Comparison of ENCODE assay signal across 9 cellular contexts in genomic region chr12:119803391-119803791, GRCh38.
DNase-seq lines count a peak whose midpoint lies in the region; ATAC-seq and TF ChIP-seq lines count a peak whose summit lies in the region.
"Had no signal": no experiment of that assay in that cellular context is flagged by ENCODE, and none has a peak within 500 bp of the region (broad histone marks: within the 10 kb centered on the region; RNA-seq: fewer than 3 reads in every experiment).

No MANE protein-coding gene starts in this region.

- ATAC-seq in left colon (no peak), HG03196 (IDR thresholded peaks at IDR 0.05; ENCODE audit: unreplicated experiment) (no peak), GM21390 (IDR thresholded peaks at IDR 0.05; ENCODE audit: unreplicated experiment) (no peak)

- TF ChIP-seq CTCF in esophagus muscularis mucosa (IDR thresholded peaks at IDR 0.05) = no peak

- H3K36me3 ChIP-seq in esophagus muscularis mucosa = no peaks in the 10 kb centered on the region

- no peaks in the 10 kb centered on the region for H3K9me3 ChIP-seq in esophagus muscularis mucosa

- H3K4me3 ChIP-seq in esophagus muscularis mucosa = peak overlapping the region; percentile 39 to 50 (median 44)

- no peak for TF ChIP-seq POLR2A in esophagus muscularis mucosa (IDR thresholded peaks at IDR 0.05; ENCODE audit: low read depth)

- no peak for TF ChIP-seq EP300 in esophagus muscularis mucosa (IDR thresholded peaks at IDR 0.05)

- H3K27ac ChIP-seq in esophagus muscularis mucosa (replicated peaks in 1 of 4) (peak overlapping the region in 1 of 4 donors; percentile 30), substantia nigra (ENCODE audit: low read depth, low read length, poor library complexity, severe bottlenecking) (peak overlapping the region; percentile 51)

- WGBS in esophagus muscularis mucosa = 49% methylated on average over 15 of the region's 16 CpGs

- intact Hi-C loops in esophagus muscularis mucosa (cut with DNase I) = no loop called here
- intact Hi-C loops in left colon (cut with DNase I, micrococcal nuclease) = no loop called here

- H3K27me3 ChIP-seq in esophagus muscularis mucosa = peaks cover 0 to 33% (median 0%) of the 10 kb centered on the region in 4 donors

- DNase-seq in NCI-H446 treated with DMSO at 0.1 percent for 48 hours (lab: John Stamatoyannopoulos, UW) (peak; percentile 12), esophagus muscularis mucosa (ENCODE audit: extremely low spot score) (no peak), medulla oblongata (ENCODE audit: extremely low spot score) (peak; percentile 58), substantia nigra (lab: John Stamatoyannopoulos, UW) (peak in 41 of 49 donors; percentile 3 to 64 (median 24)), left colon (no peak), GF-D8 (lab: John Stamatoyannopoulos, UW) (no peak)
- DNase-seq: activated T-cell treated with anti-CD3 and anti-CD28 coated beads, Interleukin-2, amount 50 U/mL, for 24 hours had no signal

- H3K4me1 ChIP-seq in esophagus muscularis mucosa = peaks cover 14 to 24% (median 22%) of the 10 kb centered on the region in 4 donors

Comparison
In these comparisons a context has a peak if more than half of its experiments do, and no peak if none do; other contexts are left out.
1. DNase-seq: peak in NCI-H446 treated with DMSO at 0.1 percent for 48 hours (single experiment), medulla oblongata (single experiment) and substantia nigra (41 of 49); none in esophagus muscularis mucosa (single experiment), left colon (0 of 2) and GF-D8 (single experiment).